ENCODE assay signal across 27 cellular contexts in genomic region chr12:65594373-65594772, GRCh38.
DNase-seq lines count a peak whose midpoint lies in the region; FAIRE-seq and TF ChIP-seq lines count a peak whose summit lies in the region.
"Had no signal": no experiment of that assay in that cellular context is flagged by ENCODE, and none has a peak within 500 bp of the region (broad histone marks: within the 10 kb centered on the region; RNA-seq: fewer than 3 reads in every experiment).

No MANE protein-coding gene starts in this region.

- H3K9ac ChIP-seq in HUES48 (ENCODE audit: low read depth, low read length) (no peak overlapping the region), endodermal cell (ENCODE audit: extremely low read depth, low read length, poor library complexity, severe bottlenecking) (peak overlapping the region; percentile 24), kidney (ENCODE audit: low read length in 2 of 2) (no peak overlapping the region)

- H3K36me3 ChIP-seq in HUES48 (ENCODE audit: control insufficient read depth, insufficient read depth, low read length) (no peaks in the 10 kb centered on the region), endodermal cell (ENCODE audit: control insufficient read depth, insufficient read depth, low read length) (no peaks in the 10 kb centered on the region), kidney (ENCODE audit: control insufficient read depth in 1 of 2, insufficient read depth in 2 of 2, low read length in 2 of 2) (no peaks in the 10 kb centered on the region)
- H3K36me3 ChIP-seq: brain microvascular endothelial cell, neutrophil, right atrium auricular region, tibial nerve had no signal

- H3K27me3 Mint-ChIP-seq in endodermal cell (ENCODE audit: insufficient read depth) (peaks cover 5% of the 10 kb centered on the region), mesothelial cell of epicardium (ENCODE audit: low read depth) (no peaks in the 10 kb centered on the region)

- H3K4me3 ChIP-seq in HUES48 (ENCODE audit: low read depth, low read length) (peak overlapping the region; percentile 53), endodermal cell (ENCODE audit: low read length) (peak overlapping the region; percentile 48), kidney (ENCODE audit: low read length in 2 of 2) (no peak overlapping the region)
- H3K4me3 ChIP-seq: A549, right atrium auricular region, tibial nerve had no signal

- H3K36me3 Mint-ChIP-seq in endodermal cell (ENCODE audit: low read depth): no peaks in the 10 kb centered on the region
- no peaks in the 10 kb centered on the region for H3K36me3 Mint-ChIP-seq in mesothelial cell of epicardium
- H3K36me3 Mint-ChIP-seq: activated naive CD8-positive, alpha-beta T cell treated with anti-CD3 and anti-CD28 coated beads for 36 hours had no signal

- H3K27me3 ChIP-seq in HUES48 (ENCODE audit: control insufficient read depth, insufficient read depth, low read length) (no peaks in the 10 kb centered on the region), endodermal cell (ENCODE audit: control insufficient read depth, insufficient read depth, low read length, poor library complexity, severe bottlenecking) (no peaks in the 10 kb centered on the region)
- H3K27me3 ChIP-seq: brain microvascular endothelial cell, right atrium auricular region, tibial nerve had no signal

- no peak for FAIRE-seq in kidney (lab: Jason Lieb, UNC)
- FAIRE-seq: A549, keratinocyte had no signal

- no peak for TF ChIP-seq CTCF in endodermal cell (conservative IDR thresholded peaks at IDR 0.05)
- no peak for TF ChIP-seq CTCF in mesothelial cell of epicardium (IDR thresholded peaks at IDR 0.05; ENCODE audit: unreplicated experiment)
- TF ChIP-seq CTCF in kidney (IDR thresholded peaks at IDR 0.05; ENCODE audit: borderline replicate concordance, extremely low read depth, insufficient read depth): no peak

- DNase-seq in DMS114 treated with DMSO at 0.1 percent for 48 hours (lab: John Stamatoyannopoulos, UW; ENCODE audit: unreplicated experiment) (peak; percentile 55), endodermal cell (no peak), mesothelial cell of epicardium (ENCODE audit: low spot score in 2 of 2, unreplicated experiment in 2 of 2) (no peak), DMS79 (lab: John Stamatoyannopoulos, UW) (no peak), kidney (no peak)
- DNase-seq in activated naive CD4-positive, alpha-beta T cell treated with anti-CD3 and anti-CD28 coated beads, Interleukin-2, amount 50 U/mL, for 16 hours: no peak
- DNase-seq in stimulated activated CD4-positive, alpha-beta T cell treated with anti-CD3 and anti-CD28 coated beads, Interleukin-4, amount 100 ng/mL, for 24 hours: no peak
- DNase-seq: activated B cell treated with CpG ODN at 0.5 μM for 24 hours; activated naive CD8-positive, alpha-beta T cell treated with anti-CD3 and anti-CD28 coated beads for 36 hours; brain microvascular endothelial cell; C1 segment of cervical spinal cord; dermis blood vessel endothelial cell; DMS 273 treated with DMSO at 0.1 percent for 48 hours; head of caudate nucleus; Karpas-422; NCI-H1105 treated with DMSO at 0.1 percent for 48 hours; NCI-H2171; NCI-H526 treated with DMSO at 0.1 percent for 48 hours; SHP77 treated with DMSO at 0.1 percent for 48 hours; stimulated activated naive CD4-positive, alpha-beta T cell; T-helper 17 cell had no signal

- H3K4me1 Mint-ChIP-seq in endodermal cell (peaks cover 47% of the 10 kb centered on the region), mesothelial cell of epicardium (peaks cover 58% of the 10 kb centered on the region)
- H3K4me1 Mint-ChIP-seq: activated B cell treated with CpG ODN at 0.5 μM for 24 hours; activated naive CD8-positive, alpha-beta T cell treated with anti-CD3 and anti-CD28 coated beads for 36 hours; T-helper 17 cell had no signal

- peaks cover 41% of the 10 kb centered on the region for H3K4me1 ChIP-seq in HUES48 (ENCODE audit: control insufficient read depth, insufficient read depth, low read length)
- H3K4me1 ChIP-seq in endodermal cell (ENCODE audit: control insufficient read depth, insufficient read depth, low read length): peaks cover 22% of the 10 kb centered on the region
- H3K4me1 ChIP-seq in kidney (ENCODE audit: control insufficient read depth in 1 of 2, insufficient read depth in 1 of 2, low read depth in 1 of 2, low read length in 2 of 2): no peaks in the 10 kb centered on the region
- H3K4me1 ChIP-seq: A549, tibial nerve had no signal

- 32 to 41% methylated on average over 4 to 5 of the region's 5 CpGs for WGBS in endodermal cell (ENCODE audit: insufficient coverage in 1 of 2, insufficient read length in 1 of 2), 2 experiments

- intact Hi-C loops in kidney (cut with DNase I): no loop called here

- H3K4me3 Mint-ChIP-seq in endodermal cell (peak overlapping the region; percentile 39), mesothelial cell of epicardium (peak overlapping the region; percentile 20)
- H3K4me3 Mint-ChIP-seq: activated B cell treated with CpG ODN at 0.5 μM for 24 hours; activated naive CD8-positive, alpha-beta T cell treated with anti-CD3 and anti-CD28 coated beads for 36 hours; T-helper 17 cell had no signal

- H3K27ac Mint-ChIP-seq in endodermal cell (peak overlapping the region; percentile 76), mesothelial cell of epicardium (peak overlapping the region; percentile 92)
- H3K27ac Mint-ChIP-seq: activated B cell treated with CpG ODN at 0.5 μM for 24 hours; activated naive CD8-positive, alpha-beta T cell treated with anti-CD3 and anti-CD28 coated beads for 36 hours; T-helper 17 cell had no signal

- H3K9me3 ChIP-seq in HUES48 (ENCODE audit: control insufficient read depth, insufficient read depth, low read length) (no peaks in the 10 kb centered on the region), endodermal cell (ENCODE audit: control insufficient read depth, low read length) (no peaks in the 10 kb centered on the region), kidney (ENCODE audit: control insufficient read depth in 1 of 2, low read length in 2 of 2) (no peaks in the 10 kb centered on the region)
- H3K9me3 ChIP-seq: A549, neutrophil, right atrium auricular region, tibial nerve had no signal

- H3K27ac ChIP-seq in HUES48 (ENCODE audit: low read depth, low read length) (peak overlapping the region; percentile 26), endodermal cell (ENCODE audit: low read depth, low read length) (no peak overlapping the region), kidney (ENCODE audit: low read depth in 2 of 2, low read length in 2 of 2) (no peak overlapping the region)
- H3K27ac ChIP-seq: A549, brain microvascular endothelial cell, neutrophil, right atrium auricular region had no signal

- H3K9me3 Mint-ChIP-seq in endodermal cell (no peaks in the 10 kb centered on the region), mesothelial cell of epicardium (no peaks in the 10 kb centered on the region)
- H3K9me3 Mint-ChIP-seq: activated B cell treated with CpG ODN at 0.5 μM for 24 hours; activated naive CD8-positive, alpha-beta T cell treated with anti-CD3 and anti-CD28 coated beads for 36 hours had no signal

Comparison
In these comparisons a context has a peak if more than half of its experiments do, and no peak if none do; other contexts are left out.
1. H3K4me3 ChIP-seq: peak in HUES48 (single experiment) and endodermal cell (single experiment); none in kidney (0 of 2).